24 cellular contexts compared by ENCODE assay signal in the genomic region with DNA sequence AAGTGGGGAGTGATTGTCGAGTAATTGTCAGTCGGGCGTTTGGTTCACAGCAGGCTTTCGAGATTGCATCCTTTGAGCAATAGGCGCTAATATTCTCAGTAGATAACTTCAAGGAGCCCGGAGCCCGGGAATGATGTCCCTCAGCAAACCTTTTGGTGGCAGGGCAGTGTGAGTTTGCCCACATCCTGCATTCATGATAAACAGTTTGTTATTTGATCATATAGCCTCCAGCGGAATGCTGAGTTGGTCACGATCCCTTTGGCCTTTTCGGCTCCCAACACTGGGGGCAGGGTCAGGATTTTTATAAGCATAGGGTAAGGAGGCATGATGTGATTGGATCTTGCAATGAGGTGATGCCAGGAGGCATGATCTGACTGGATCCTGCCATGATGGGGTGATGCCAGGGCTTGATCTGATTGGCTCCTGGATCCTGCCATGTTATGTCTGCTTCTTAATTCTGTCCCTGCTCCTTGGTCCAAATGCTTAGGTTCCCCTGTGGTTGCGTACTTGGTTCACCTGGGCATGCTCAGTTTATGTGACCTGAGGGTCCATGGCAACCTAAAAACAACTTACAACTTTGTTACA. TPM values are rescaled to one million over a fixed set of nuclear protein-coding genes. Genes with fewer than 3 reads are reported as not detected.
"Had no signal": no experiment of that assay in that cellular context is flagged by ENCODE, and none has a peak within 500 bp of the region (broad histone marks: within the 10 kb centered on the region; RNA-seq: fewer than 3 reads in every experiment).

No MANE protein-coding gene starts in this region.

- H3K4me1 Mint-ChIP-seq: T-helper 17 cell had no signal

- H3K9me3 ChIP-seq: left ventricle myocardium inferior, vagina had no signal

- H3K27ac Mint-ChIP-seq: activated T-helper 2 cell treated with anti-CD3 and anti-CD28 coated beads, Interferon-gamma antibody, Interleukin-2, Interleukin-4, amounts not matched to agents 10 μg/mL and 5 μg/mL and 100 μg/mL, durations not matched to agents 14 hours and 24 hours and 36 hours; memory B cell; naive thymus-derived CD8-positive, alpha-beta T cell; T-helper 17 cell had no signal

- H3K36me3 Mint-ChIP-seq: memory B cell; naive thymus-derived CD8-positive, alpha-beta T cell had no signal

- H3K4me3 ChIP-seq: cardiac muscle cell, hepatocyte, left ventricle myocardium inferior, tibial nerve, vagina had no signal

- H3K79me2 ChIP-seq: hepatocyte had no signal

- H2AFZ ChIP-seq: hepatocyte had no signal

- H3K4me3 Mint-ChIP-seq: memory B cell; naive thymus-derived CD8-positive, alpha-beta T cell; T-helper 17 cell had no signal

- H3K27ac ChIP-seq: cardiac muscle cell, hepatocyte, left ventricle myocardium inferior, tibial nerve, vagina had no signal

- H3K27me3 ChIP-seq: cardiac muscle cell, hepatocyte, tibial nerve, vagina had no signal

- H3K4me1 ChIP-seq: left ventricle myocardium inferior, tibial nerve, vagina had no signal

- H3K4me2 ChIP-seq: hepatocyte had no signal

- H3K36me3 ChIP-seq: cardiac muscle cell, left ventricle myocardium inferior, tibial nerve, vagina had no signal

- DNase-seq: activated CD4-positive, alpha-beta T cell treated with anti-CD3 and anti-CD28 coated beads, Interleukin-2, amount 50 U/mL, for 1 hour; activated CD4-positive, CD25-positive, alpha-beta regulatory T cell; activated naive CD4-positive, alpha-beta T cell treated with anti-CD3 and anti-CD28 coated beads, Interleukin-2, amount 50 U/mL, for 16 hours; activated T-cell treated with anti-CD3 and anti-CD28 coated beads for 4 hours; left ventricle myocardium inferior; naive thymus-derived CD8-positive, alpha-beta T cell; stimulated activated CD4-positive, alpha-beta T cell treated with anti-CD3 and anti-CD28 coated beads, Interleukin-4, amount 100 ng/mL, for 1 hour; stimulated activated naive CD4-positive, alpha-beta T cell; T-helper 17 cell had no signal

RNA-seq across cellular contexts. Expression of a gene that starts 38.2 kb away (rescaled TPM):
- total RNA-seq: activated CD8-positive, alpha-beta memory T cell treated with anti-CD3 and anti-CD28 coated beads for 36 hours; activated T-helper 2 cell treated with anti-CD3 and anti-CD28 coated beads, Interferon-gamma antibody, Interleukin-2, Interleukin-4, amounts not matched to agents 10 μg/mL and 5 μg/mL and 100 μg/mL, durations not matched to agents 14 hours and 24 hours and 36 hours; cardiac muscle cell; left ventricle myocardium inferior; mucosa of gallbladder; naive thymus-derived CD8-positive, alpha-beta T cell; posterior vena cava; skeletal muscle tissue; subcutaneous adipose tissue; T-helper 17 cell; tibial nerve; vagina had no signal
- polyA plus RNA-seq: cardiac muscle cell; esophagus; naive thymus-derived CD8-positive, alpha-beta T cell had no signal

RNA-seq across cellular contexts. Expression of a gene that starts 45.7 kb away (rescaled TPM):
- total RNA-seq: activated CD8-positive, alpha-beta memory T cell treated with anti-CD3 and anti-CD28 coated beads for 36 hours; activated T-helper 2 cell treated with anti-CD3 and anti-CD28 coated beads, Interferon-gamma antibody, Interleukin-2, Interleukin-4, amounts not matched to agents 10 μg/mL and 5 μg/mL and 100 μg/mL, durations not matched to agents 14 hours and 24 hours and 36 hours; cardiac muscle cell; dermis microvascular lymphatic vessel endothelial cell; kidney epithelial cell; left ventricle myocardium inferior; naive thymus-derived CD8-positive, alpha-beta T cell; posterior vena cava; skeletal muscle tissue; subcutaneous adipose tissue; T-helper 17 cell; tibial nerve; vagina had no signal
- polyA plus RNA-seq: adipose tissue; cardiac muscle cell; esophagus; naive thymus-derived CD8-positive, alpha-beta T cell had no signal
